Comparison of ENCODE assay signal across 1 cellular context in genomic region chr22:26707581-26707980, GRCh38.
TF ChIP-seq lines count a peak whose summit lies in the region.

No MANE protein-coding gene starts in this region.

TF ChIP-seq in WTC11, 78 proteins besides CTCF, POLR2A, EP300 and RAD21 (continued from another document):
- no peak for TF ChIP-seq AFF4 (CRISPR knock-in tag; IDR thresholded peaks at IDR 0.05; ENCODE audit: borderline replicate concordance)
- no peak for TF ChIP-seq NFYB (CRISPR knock-in tag; conservative IDR thresholded peaks at IDR 0.05; ENCODE audit: low read depth)
- no peak for TF ChIP-seq ZNF532 (CRISPR knock-in tag; IDR thresholded peaks at IDR 0.05; ENCODE audit: borderline replicate concordance)
- no peak for TF ChIP-seq TEAD1 (CRISPR knock-in tag; IDR thresholded peaks at IDR 0.05)
- no peak for TF ChIP-seq ZNF671 (CRISPR knock-in tag; IDR thresholded peaks at IDR 0.05)
